8 cellular contexts compared by ENCODE assay signal in the genomic region with DNA sequence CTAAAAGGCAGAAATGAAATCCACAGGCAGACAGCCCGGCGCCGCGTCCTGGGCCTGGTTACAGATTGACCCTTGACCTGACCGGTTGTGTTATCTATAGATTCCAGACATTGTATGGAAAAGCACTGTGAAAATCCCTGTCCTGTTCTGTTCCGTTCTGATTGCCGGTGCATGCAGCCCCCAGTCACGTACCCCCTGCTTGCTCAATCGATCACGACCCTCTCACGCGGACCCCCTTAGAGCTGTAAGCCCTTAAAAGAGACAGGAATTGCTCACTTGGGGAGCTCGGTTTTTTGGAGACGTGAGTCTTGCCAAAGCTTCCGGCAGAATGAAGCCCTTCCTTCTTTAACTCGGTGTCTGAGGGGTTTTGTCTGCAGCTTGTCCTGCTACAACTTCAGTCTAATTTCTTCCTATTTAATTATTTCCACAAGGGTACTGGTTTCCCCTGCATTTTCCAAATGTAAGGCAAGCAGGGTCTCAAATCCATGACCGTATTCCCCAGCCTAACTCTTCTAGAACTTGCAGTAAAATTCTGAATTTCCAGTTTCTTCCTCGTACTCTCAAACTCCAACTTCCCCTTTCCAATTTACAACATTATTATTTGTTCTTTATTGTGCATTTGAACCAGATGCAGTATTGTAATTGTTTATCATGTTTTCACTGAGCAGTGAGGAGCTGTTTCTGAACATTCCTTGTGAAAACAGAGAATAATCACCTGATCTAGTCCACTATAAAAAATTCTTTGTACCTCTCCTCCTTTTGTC. TPM values are rescaled to one million over a fixed set of nuclear protein-coding genes. Genes with fewer than 3 reads are reported as not detected.
DNase-seq lines count a peak whose midpoint lies in the region; ATAC-seq and TF ChIP-seq lines count a peak whose summit lies in the region.
"Not testable (repeated sequence)": the region's sequence is repeated elsewhere in the genome, so short reads cannot be mapped to it uniquely, and the experiment has no call there.

No MANE protein-coding gene starts in this region.

- TF ChIP-seq CTCF in HCT116 (IDR thresholded peaks at IDR 0.05 in 2 of 3, conservative IDR thresholded peaks at IDR 0.05 in 1 of 3; ENCODE audit: borderline replicate concordance in 1 of 3, insufficient read depth in 1 of 3, low read depth in 2 of 3, low read length in 2 of 3); PC-3 (conservative IDR thresholded peaks at IDR 0.05; ENCODE audit: low read depth, low read length); activated CD8-positive, alpha-beta T cell treated with anti-CD3 and anti-CD28 coated beads for 36 hours (IDR thresholded peaks at IDR 0.05); hepatocyte (IDR thresholded peaks at IDR 0.05; ENCODE audit: poor library complexity); nephron (IDR thresholded peaks at IDR 0.05; ENCODE audit: unreplicated experiment in 3 of 3); stomach (IDR thresholded peaks at IDR 0.05): not testable (repeated sequence)

- H3K4me3 ChIP-seq in CD4-positive, CD25-positive, alpha-beta regulatory T cell (ENCODE audit: low read depth, low read length): peak overlapping the region; percentile 41
- H3K4me3 ChIP-seq in HCT116 (replicated peaks in 1 of 2; ENCODE audit: low read depth in 1 of 2, low read length in 2 of 2); hepatocyte: not testable (repeated sequence)
- H3K4me3 ChIP-seq in PC-3 (ENCODE audit: low read length) (peak overlapping the region; percentile 55), stomach (peak overlapping the region in 3 of 4 donors; percentile 18 to 34 (median 20))

- not testable (repeated sequence) for H3K4me1 ChIP-seq in CD4-positive, CD25-positive, alpha-beta regulatory T cell (ENCODE audit: control insufficient read depth, insufficient read depth, low read length, poor library complexity, severe bottlenecking); HCT116 (ENCODE audit: control insufficient read depth in 1 of 2, insufficient read depth in 2 of 2, low read length in 2 of 2); PC-3 (ENCODE audit: insufficient read depth, low read length); hepatocyte (ENCODE audit: insufficient read depth); stomach

- H3K4me1 Mint-ChIP-seq in CD4-positive, CD25-positive, alpha-beta regulatory T cell; activated CD8-positive, alpha-beta T cell treated with anti-CD3 and anti-CD28 coated beads for 36 hours (ENCODE audit: low read depth); central memory CD8-positive, alpha-beta T cell; nephron: not testable (repeated sequence)

- CTCF ChIA-PET in HCT116 (lab: Charles Lee); PC-3 (lab: Charles Lee); activated CD8-positive, alpha-beta T cell treated with anti-CD3 and anti-CD28 coated beads for 36 hours (lab: Charles Lee): not testable (repeated sequence)

- H3K9me3 Mint-ChIP-seq in CD4-positive, CD25-positive, alpha-beta regulatory T cell: peaks cover 0 to 21% (median 6%) of the 10 kb centered on the region in 7 donors
- H3K9me3 Mint-ChIP-seq in activated CD8-positive, alpha-beta T cell treated with anti-CD3 and anti-CD28 coated beads for 36 hours: peaks cover 13% of the 10 kb centered on the region
- not testable (repeated sequence) for H3K9me3 Mint-ChIP-seq in central memory CD8-positive, alpha-beta T cell
- peaks cover 26% of the 10 kb centered on the region for H3K9me3 Mint-ChIP-seq in nephron

- DNase-seq in CD4-positive, CD25-positive, alpha-beta regulatory T cell; HCT116 (ENCODE audit: low read depth, low spot score); PC-3; activated CD8-positive, alpha-beta T cell treated with anti-CD3 and anti-CD28 coated beads for 36 hours; central memory CD8-positive, alpha-beta T cell (ENCODE audit: low spot score in 2 of 2); hepatocyte (ENCODE audit: low spot score); stomach: not testable (repeated sequence)

- not testable (repeated sequence) for TF ChIP-seq POLR2A in HCT116 (IDR thresholded peaks at IDR 0.05; ENCODE audit: borderline replicate concordance, extremely low read depth, insufficient read depth, insufficient read length); stomach (IDR thresholded peaks at IDR 0.05)

- not testable (repeated sequence) for H3K27ac ChIP-seq in CD4-positive, CD25-positive, alpha-beta regulatory T cell (ENCODE audit: insufficient read depth, low read length, poor library complexity, severe bottlenecking); HCT116 (ENCODE audit: low read depth, low read length); PC-3 (ENCODE audit: low read length)
- H3K27ac ChIP-seq in hepatocyte (peak overlapping the region; percentile 11), stomach (peak overlapping the region in 2 of 5 donors; percentile 10 to 18)

- intact Hi-C loops in HCT116 (cut with micrococcal nuclease) (loop anchor here (2.0 kb wide), 1 partner anchor 41 kb away; no protein-coding TSS in a partner anchor), PC-3 (cut with micrococcal nuclease) (loop anchor here (2.0 kb wide), 1 partner anchor 41 kb away; no protein-coding TSS in a partner anchor)
- intact Hi-C loops in activated CD8-positive, alpha-beta T cell treated with anti-CD3 and anti-CD28 coated beads for 36 hours (cut with micrococcal nuclease): loop anchor here (5.0 kb wide), 1 partner anchor 40 kb away; no protein-coding TSS in a partner anchor
- intact Hi-C loops in stomach (cut with DNase I; ENCODE audit: low total_unique reads): not testable (repeated sequence)

- peak overlapping the region; percentile 47 to 93 (median 87) for H3K27ac Mint-ChIP-seq in CD4-positive, CD25-positive, alpha-beta regulatory T cell
- H3K27ac Mint-ChIP-seq in activated CD8-positive, alpha-beta T cell treated with anti-CD3 and anti-CD28 coated beads for 36 hours: peak overlapping the region; percentile 78
- H3K27ac Mint-ChIP-seq in central memory CD8-positive, alpha-beta T cell (ENCODE audit: low read depth): peak overlapping the region; percentile 43
- peak overlapping the region; percentile 59 to 89 (median 85) for H3K27ac Mint-ChIP-seq in nephron

- RAD21 ChIA-PET in HCT116 (lab: Charles Lee; ENCODE audit: low non-redundant PET in 1 of 2, low total read pairs in 2 of 2, uncharacterized antibody in 2 of 2, unreplicated experiment in 2 of 2): not testable (repeated sequence)

- not testable (repeated sequence) for H3F3A ChIP-seq in PC-3 (ENCODE audit: low read length, unreplicated experiment)

- TF ChIP-seq EP300 in stomach (IDR thresholded peaks at IDR 0.05): not testable (repeated sequence)

- H3K27me3 ChIP-seq in CD4-positive, CD25-positive, alpha-beta regulatory T cell (ENCODE audit: control insufficient read depth, insufficient read depth, low read length); HCT116 (ENCODE audit: insufficient read depth, low read length); PC-3 (ENCODE audit: low read length); hepatocyte; stomach: not testable (repeated sequence)

- H3K79me2 ChIP-seq in HCT116 (ENCODE audit: insufficient read depth, low read length): peaks cover 12% of the 10 kb centered on the region
- peaks cover 18% of the 10 kb centered on the region for H3K79me2 ChIP-seq in PC-3 (ENCODE audit: low read length)
- H3K79me2 ChIP-seq in hepatocyte: not testable (repeated sequence)

- not testable (repeated sequence) for H3K36me3 ChIP-seq in CD4-positive, CD25-positive, alpha-beta regulatory T cell (ENCODE audit: control insufficient read depth, insufficient read depth, low read length); hepatocyte (replicated peaks; ENCODE audit: insufficient read depth, low read depth)
- H3K36me3 ChIP-seq in HCT116 (ENCODE audit: control insufficient read depth in 1 of 2, insufficient read depth in 2 of 2, low read length in 2 of 2): peaks cover 0 to 15% of the 10 kb centered on the region in 2 experiments; a peak in 1 of 4 replicates
- H3K36me3 ChIP-seq in PC-3 (ENCODE audit: low read depth, low read length): peaks cover 27% of the 10 kb centered on the region
- peaks cover 9 to 25% (median 21%) of the 10 kb centered on the region in 4 donors for H3K36me3 ChIP-seq in stomach

- 43% methylated on average over 12 of the region's 18 CpGs for WGBS in hepatocyte (ENCODE audit: low lambda C conversion rate, missing lambda C conversion rate)
- 29 to 86% (median 37%) methylated on average over 12 to 13 of the region's 18 CpGs for WGBS in stomach, 5 donors

- BruUV-seq in HCT116 (replicated peaks; lab: Mats Ljungman, UMichigan): TSS peak; percentile 86
- BruUV-seq in PC-3 (replicated peaks; lab: Mats Ljungman, UMichigan): not testable (repeated sequence)

- peaks cover 17 to 31% of the 10 kb centered on the region in 2 experiments for H3K9me3 ChIP-seq in CD4-positive, CD25-positive, alpha-beta regulatory T cell (ENCODE audit: control insufficient read depth in 2 of 2, low read length in 2 of 2)
- not testable (repeated sequence) for H3K9me3 ChIP-seq in HCT116 (ENCODE audit: control insufficient read depth in 1 of 2, insufficient read depth in 1 of 2, low read depth in 1 of 2, low read length in 2 of 2); PC-3 (ENCODE audit: low read length); hepatocyte (ENCODE audit: low read depth)
- H3K9me3 ChIP-seq in stomach: peaks cover 0 to 29% (median 27%) of the 10 kb centered on the region in 4 donors

- peak overlapping the region; percentile 88 to 93 (median 92) for H3K4me3 Mint-ChIP-seq in CD4-positive, CD25-positive, alpha-beta regulatory T cell
- H3K4me3 Mint-ChIP-seq in activated CD8-positive, alpha-beta T cell treated with anti-CD3 and anti-CD28 coated beads for 36 hours: peak overlapping the region; percentile 96
- peak overlapping the region; percentile 79 for H3K4me3 Mint-ChIP-seq in central memory CD8-positive, alpha-beta T cell
- H3K4me3 Mint-ChIP-seq in nephron: peak overlapping the region; percentile 92 to 95 (median 94)

- peaks cover 19% of the 10 kb centered on the region for H3K36me3 Mint-ChIP-seq in CD4-positive, CD25-positive, alpha-beta regulatory T cell
- H3K36me3 Mint-ChIP-seq in activated CD8-positive, alpha-beta T cell treated with anti-CD3 and anti-CD28 coated beads for 36 hours (ENCODE audit: low read depth): peaks cover 36% of the 10 kb centered on the region
- H3K36me3 Mint-ChIP-seq in central memory CD8-positive, alpha-beta T cell (ENCODE audit: insufficient read depth): not testable (repeated sequence)
- peaks cover 52% of the 10 kb centered on the region for H3K36me3 Mint-ChIP-seq in nephron (ENCODE audit: low read depth)

- POLR2A ChIA-PET in HCT116 (lab: Charles Lee); PC-3 (lab: Charles Lee; ENCODE audit: unreplicated experiment); activated CD8-positive, alpha-beta T cell treated with anti-CD3 and anti-CD28 coated beads for 36 hours (lab: Charles Lee): not testable (repeated sequence)

- not testable (repeated sequence) for H4K20me1 ChIP-seq in HCT116 (ENCODE audit: insufficient read depth); PC-3 (ENCODE audit: low read length); hepatocyte (ENCODE audit: insufficient read depth, poor library complexity, severe bottlenecking)

- not testable (repeated sequence) for H3K27me3 Mint-ChIP-seq in CD4-positive, CD25-positive, alpha-beta regulatory T cell; activated CD8-positive, alpha-beta T cell treated with anti-CD3 and anti-CD28 coated beads for 36 hours; central memory CD8-positive, alpha-beta T cell; nephron (ENCODE audit: low read depth)

- H3K9me2 ChIP-seq in HCT116 (ENCODE audit: insufficient read depth); PC-3 (replicated peaks; ENCODE audit: low read length); hepatocyte (replicated peaks; ENCODE audit: insufficient read depth): not testable (repeated sequence)

- TF ChIP-seq RAD21 in HCT116 (IDR thresholded peaks at IDR 0.05; ENCODE audit: low read depth): not testable (repeated sequence)

- H2AFZ ChIP-seq in HCT116 (ENCODE audit: low read depth, low read length, poor library complexity, severe bottlenecking); PC-3 (ENCODE audit: low read length); hepatocyte: not testable (repeated sequence)

- not testable (repeated sequence) for ATAC-seq in CD4-positive, CD25-positive, alpha-beta regulatory T cell (ENCODE audit: low read depth in 2 of 2); HCT116; PC-3; activated CD8-positive, alpha-beta T cell treated with anti-CD3 and anti-CD28 coated beads for 36 hours; central memory CD8-positive, alpha-beta T cell (replicated peaks; ENCODE audit: extremely low read depth, poor library complexity, severe bottlenecking)

- H3K4me2 ChIP-seq in HCT116 (ENCODE audit: low read length): not testable (repeated sequence)
- H3K4me2 ChIP-seq in PC-3 (ENCODE audit: low read length) (peak overlapping the region; percentile 75), hepatocyte (peak overlapping the region; percentile 80)

- H3K9ac ChIP-seq in HCT116 (ENCODE audit: low read length); PC-3 (ENCODE audit: low read length): not testable (repeated sequence)

RNA-seq across cellular contexts. Expression of a gene that starts 23.5 kb away (rescaled TPM):
- 15.7 TPM for total RNA-seq in CD4-positive, CD25-positive, alpha-beta regulatory T cell
- 10 to 100 TPM; 10.1 to 24.9 (median 14.8) TPM for polyA plus RNA-seq in CD4-positive, CD25-positive, alpha-beta regulatory T cell
- 7.2 TPM for total RNA-seq in HCT116 (2021; ENCODE audit: unreplicated experiment)
- polyA plus RNA-seq in HCT116 (2012): 2.1 and 3.0 TPM in 2 replicates
- total RNA-seq in PC-3 (2014; rRNA removed): 12.3 and 14.1 TPM in 2 replicates
- 1 to 10 TPM; 7.6 to 8.0 TPM for total RNA-seq in activated CD8-positive, alpha-beta T cell treated with anti-CD3 and anti-CD28 coated beads for 36 hours
- 10.6 and 11.9 TPM in 2 replicates for total RNA-seq in hepatocyte
- polyA plus RNA-seq in hepatocyte: 6.0 and 6.9 TPM in 2 replicates
- total RNA-seq in stomach: 10 to 100 TPM in 1 of 5 donors, 1 to 10 TPM in 3, under 1 TPM in 1; 0.58 to 21.7 (median 5.2) TPM
- polyA plus RNA-seq in stomach: 1 to 10 TPM; 3.1 to 4.3 (median 3.2) TPM

RNA-seq across cellular contexts. Expression of a gene that starts 44.1 kb away (rescaled TPM):
- total RNA-seq in CD4-positive, CD25-positive, alpha-beta regulatory T cell: 15.0 TPM
- polyA plus RNA-seq in CD4-positive, CD25-positive, alpha-beta regulatory T cell: 1 to 10 TPM; 4.7 to 8.0 (median 6.9) TPM
- total RNA-seq in HCT116 (2021; ENCODE audit: unreplicated experiment) (16.3 TPM), PC-3 (2014; rRNA removed) (19.9 and 22.2 TPM in 2 replicates), hepatocyte (74.2 and 108 TPM in 2 replicates), stomach (100 to 1,000 TPM in 2 of 5 donors, 10 to 100 TPM in 3; 11.9 to 136 (median 28.1) TPM)
- polyA plus RNA-seq in HCT116 (2012): 1.6 and 3.1 TPM in 2 replicates
- total RNA-seq in activated CD8-positive, alpha-beta T cell treated with anti-CD3 and anti-CD28 coated beads for 36 hours: 10 to 100 TPM; 15.5 to 16.8 TPM
- polyA plus RNA-seq in hepatocyte (6.5 and 7.0 TPM in 2 replicates), stomach (1 to 10 TPM; 1.1 to 2.9 (median 2.4) TPM)

RNA-seq across cellular contexts. Expression of a gene that starts 49.1 kb away (rescaled TPM):
- 0.37 TPM for total RNA-seq in CD4-positive, CD25-positive, alpha-beta regulatory T cell
- polyA plus RNA-seq in CD4-positive, CD25-positive, alpha-beta regulatory T cell: 1 to 10 TPM in 1 of 4 donors, under 1 TPM in 3; 0.54 to 1.4 (median 0.80) TPM
- total RNA-seq in HCT116 (2021; ENCODE audit: unreplicated experiment) (6.9 TPM), PC-3 (2014; rRNA removed) (5.6 and 5.9 TPM in 2 replicates), hepatocyte (5.3 and 5.5 TPM in 2 replicates), stomach (10 to 100 TPM in 1 of 5 donors, 1 to 10 TPM in 2, not detected in 2; 2.6 to 10.6 (median 6.2) TPM)
- polyA plus RNA-seq in HCT116 (2012): 1.5 and 2.1 TPM in 2 replicates
- total RNA-seq in activated CD8-positive, alpha-beta T cell treated with anti-CD3 and anti-CD28 coated beads for 36 hours: 1 to 10 TPM; 3.3 to 4.0 TPM
- polyA plus RNA-seq in hepatocyte (5.8 and 7.5 TPM in 2 replicates), stomach (1 to 10 TPM; 1.6 to 4.9 (median 3.1) TPM)
